ENCODE assay signal across 8 cellular contexts in genomic region chr12:109518820-109519665, GRCh38. TPM values are rescaled to one million over a fixed set of nuclear protein-coding genes. Genes with fewer than 3 reads are reported as not detected.
DNase-seq lines count a peak whose midpoint lies in the region; ATAC-seq and TF ChIP-seq lines count a peak whose summit lies in the region.

No MANE protein-coding gene starts in this region.

- DNase-seq in DMS79 (lab: John Stamatoyannopoulos, UW) (peak; percentile 40), LNCaP clone FGC (ENCODE audit: low read depth) (peak; percentile 4), SK-N-MC (ENCODE audit: low read depth, low spot score) (peak; percentile 40), left cardiac atrium (peak; percentile 69), pulmonary artery endothelial cell (ENCODE audit: low read depth, low spot score) (peak; percentile 82), vagina (ENCODE audit: extremely low spot score in 2 of 2) (no peak)
- DNase-seq in activated naive CD8-positive, alpha-beta T cell treated with anti-CD3 and anti-CD28 coated beads, Interleukin-2, amount 50 U/mL, for 24 hours, result peak; percentile 60

- peak overlapping the region; percentile 42 for H3K27ac Mint-ChIP-seq in activated naive CD8-positive, alpha-beta T cell treated with anti-CD3 and anti-CD28 coated beads, Interleukin-2, amount 50 U/mL, for 24 hours

- peak overlapping the region; percentile 42 for H3K9ac ChIP-seq in SK-N-MC (ENCODE audit: insufficient read length)

- no peaks in the 10 kb centered on the region for H3K9me3 ChIP-seq in SK-N-MC (ENCODE audit: low read depth, low read length)
- no peaks in the 10 kb centered on the region for H3K9me3 ChIP-seq in vagina

- intact Hi-C loops in left cardiac atrium (cut with DNase I), result loop anchor here (2.0 to 5.0 kb wide), 4 partner anchors 73 to 256 kb away; no protein-coding TSS in a partner anchor
- intact Hi-C loops in vagina (cut with DNase I), result no loop called here

- H3K36me3 ChIP-seq in SK-N-MC (ENCODE audit: insufficient read depth, low read length) (peaks cover 31% of the 10 kb centered on the region), vagina (peaks cover 8 to 70% of the 10 kb centered on the region in 2 donors)

- TF ChIP-seq CTCF in LNCaP clone FGC (IDR thresholded peaks at IDR 0.05; ENCODE audit: control insufficient read depth, extremely low read depth, insufficient read depth), result peak; percentile 87
- peak; percentile 15 to 65 (median 31) for TF ChIP-seq CTCF in vagina (IDR thresholded peaks at IDR 0.05)

- H3K4me3 ChIP-seq in LNCaP clone FGC (ENCODE audit: low read depth, low read length) (no peak overlapping the region), SK-N-MC (0 out of 2 replicates have a peak overlapping the region, but pooled peaks have one; percentile 14), vagina (no peak overlapping the region)

- no peaks in the 10 kb centered on the region for H3K9me3 Mint-ChIP-seq in activated naive CD8-positive, alpha-beta T cell treated with anti-CD3 and anti-CD28 coated beads, Interleukin-2, amount 50 U/mL, for 24 hours

- TF ChIP-seq POLR2A in vagina (IDR thresholded peaks at IDR 0.05), result no peak

- H3K27ac ChIP-seq in SK-N-MC, result peak overlapping the region; percentile 65
- no peak overlapping the region for H3K27ac ChIP-seq in vagina

- no peak for ATAC-seq in activated naive CD8-positive, alpha-beta T cell treated with anti-CD3 and anti-CD28 coated beads, Interleukin-2, amount 50 U/mL, for 24 hours
- ATAC-seq in left cardiac atrium, result peak; percentile 50 to 60
- no peak for ATAC-seq in GM21360 (IDR thresholded peaks at IDR 0.05; ENCODE audit: unreplicated experiment)

- H3K4me1 ChIP-seq in vagina, result no peaks in the 10 kb centered on the region

- no peaks in the 10 kb centered on the region for H3K4me1 Mint-ChIP-seq in activated naive CD8-positive, alpha-beta T cell treated with anti-CD3 and anti-CD28 coated beads, Interleukin-2, amount 50 U/mL, for 24 hours

- H3K27me3 ChIP-seq in vagina, result no peaks in the 10 kb centered on the region

- H3K36me3 Mint-ChIP-seq in activated naive CD8-positive, alpha-beta T cell treated with anti-CD3 and anti-CD28 coated beads, Interleukin-2, amount 50 U/mL, for 24 hours (ENCODE audit: low read depth), result peaks cover 33% of the 10 kb centered on the region

- no peaks in the 10 kb centered on the region for H3K27me3 Mint-ChIP-seq in activated naive CD8-positive, alpha-beta T cell treated with anti-CD3 and anti-CD28 coated beads, Interleukin-2, amount 50 U/mL, for 24 hours

- no peak overlapping the region for H3K4me3 Mint-ChIP-seq in activated naive CD8-positive, alpha-beta T cell treated with anti-CD3 and anti-CD28 coated beads, Interleukin-2, amount 50 U/mL, for 24 hours

RNA-seq across cellular contexts. Expression of gene UBE3B, which starts 41.6 kb away (rescaled TPM):
- total RNA-seq in left cardiac atrium (10 to 100 TPM; 40.4 to 54.8 TPM), pulmonary artery endothelial cell (35.3 and 49.3 TPM in 2 replicates), vagina (32.2 TPM)

RNA-seq across cellular contexts. Expression of gene KCTD10, which starts 41.9 kb away (rescaled TPM):
- total RNA-seq in left cardiac atrium, result 10 to 100 TPM; 36.2 to 96.5 TPM
- total RNA-seq in pulmonary artery endothelial cell, result 88.1 and 102 TPM in 2 replicates
- total RNA-seq in vagina, result 86.2 TPM

RNA-seq across cellular contexts. Expression of gene MMAB, which starts 54.3 kb away (rescaled TPM):
- total RNA-seq in left cardiac atrium, result 10 to 100 TPM; 47.0 to 53.4 TPM
- total RNA-seq in pulmonary artery endothelial cell, result 38.6 and 43.5 TPM in 2 replicates
- 27.7 TPM for total RNA-seq in vagina

RNA-seq across cellular contexts. Expression of gene MVK, which starts 54.6 kb away (rescaled TPM):
- total RNA-seq in left cardiac atrium, result 10 to 100 TPM; 11.2 to 12.6 TPM
- total RNA-seq in pulmonary artery endothelial cell, result 19.7 and 32.5 TPM in 2 replicates
- total RNA-seq in vagina, result 24.1 TPM

Comparison
In these comparisons a context has a peak if more than half of its experiments do, and no peak if none do; other contexts are left out.
1. DNase-seq: peak in DMS79 (single experiment), LNCaP clone FGC (single experiment), SK-N-MC (single experiment), activated naive CD8-positive, alpha-beta T cell treated with anti-CD3 and anti-CD28 coated beads, Interleukin-2, amount 50 U/mL, for 24 hours (single experiment), left cardiac atrium (single experiment) and pulmonary artery endothelial cell (single experiment); none in vagina (0 of 2).
2. ATAC-seq: peak in left cardiac atrium (2 of 2); none in activated naive CD8-positive, alpha-beta T cell treated with anti-CD3 and anti-CD28 coated beads, Interleukin-2, amount 50 U/mL, for 24 hours (single experiment) and GM21360 (single experiment).